25 cellular contexts compared by ENCODE assay signal in genomic region chr18:24504401-24504800, GRCh38. TPM values are rescaled to one million over a fixed set of nuclear protein-coding genes. Genes with fewer than 3 reads are reported as not detected.
"Had no signal": no experiment of that assay in that cellular context is flagged by ENCODE, and none has a peak within 500 bp of the region (broad histone marks: within the 10 kb centered on the region; RNA-seq: fewer than 3 reads in every experiment).

No MANE protein-coding gene starts in this region.

- H3K36me3 ChIP-seq: colonic mucosa, esophagus muscularis mucosa, gastrocnemius medialis, heart right ventricle, left lung, lower lobe of right lung had no signal

- H3K27ac ChIP-seq: colonic mucosa, esophagus muscularis mucosa, gastrocnemius medialis, heart right ventricle, left lung, lower lobe of right lung had no signal

- H3K4me3 ChIP-seq: colonic mucosa, esophagus muscularis mucosa, gastrocnemius medialis, heart right ventricle, left lung, lower lobe of right lung had no signal

- H3K27ac Mint-ChIP-seq: dendritic cell treated with granulocyte-macrophage colony-stimulating factor and Interleukin-4, amounts not matched to agents 40 ng/mL and 50 ng/mL, for 4 days; effector memory CD8-positive, alpha-beta T cell; endodermal cell; memory B cell; naive thymus-derived CD4-positive, alpha-beta T cell had no signal

- H3K9me3 ChIP-seq: colonic mucosa, esophagus muscularis mucosa, gastrocnemius medialis, heart right ventricle, left lung, lower lobe of right lung had no signal

- ATAC-seq: effector memory CD8-positive, alpha-beta T cell; gastrocnemius medialis; heart right ventricle; left cardiac atrium; left lung; left ventricle myocardium superior; lower lobe of right lung; naive thymus-derived CD4-positive, alpha-beta T cell had no signal

- H3K4me3 Mint-ChIP-seq: dendritic cell treated with granulocyte-macrophage colony-stimulating factor and Interleukin-4, amounts not matched to agents 40 ng/mL and 50 ng/mL, for 4 days; effector memory CD8-positive, alpha-beta T cell; endodermal cell; memory B cell; naive thymus-derived CD4-positive, alpha-beta T cell had no signal

- H3K27me3 ChIP-seq: colonic mucosa, esophagus muscularis mucosa, gastrocnemius medialis, heart right ventricle, left lung had no signal

- H3K9me3 Mint-ChIP-seq: effector memory CD8-positive, alpha-beta T cell; endodermal cell; memory B cell; naive thymus-derived CD4-positive, alpha-beta T cell had no signal

- H3K36me3 Mint-ChIP-seq: naive thymus-derived CD4-positive, alpha-beta T cell had no signal

- H3K27me3 Mint-ChIP-seq: dendritic cell treated with granulocyte-macrophage colony-stimulating factor and Interleukin-4, amounts not matched to agents 40 ng/mL and 50 ng/mL, for 4 days had no signal

- DNase-seq: colonic mucosa; cortex of kidney; effector CD8-positive, alpha-beta T cell; effector memory CD8-positive, alpha-beta T cell; endodermal cell; foreskin melanocyte; gastrocnemius medialis; glutamatergic neuron; heart right ventricle; hippocampal formation; left cardiac atrium; left lung; left ventricle myocardium superior; lower lobe of right lung; mesendoderm; midbrain; naive thymus-derived CD4-positive, alpha-beta T cell had no signal

- H3K4me1 ChIP-seq: colonic mucosa, esophagus muscularis mucosa, gastrocnemius medialis, heart right ventricle, left lung, lower lobe of right lung had no signal

- H3K4me1 Mint-ChIP-seq: memory B cell; naive thymus-derived CD4-positive, alpha-beta T cell had no signal

RNA-seq across cellular contexts. Expression of gene HRH4, which starts 44.0 kb away (rescaled TPM):
- total RNA-seq: dermis microvascular lymphatic vessel endothelial cell, gastrocnemius medialis, glomerular endothelial cell, kidney epithelial cell, left cardiac atrium, lung microvascular endothelial cell, mucosa of gallbladder had no signal
- polyA plus RNA-seq: naive thymus-derived CD4-positive, alpha-beta T cell had no signal
